ENCODE assay signal across 1 cellular context in the genomic region with DNA sequence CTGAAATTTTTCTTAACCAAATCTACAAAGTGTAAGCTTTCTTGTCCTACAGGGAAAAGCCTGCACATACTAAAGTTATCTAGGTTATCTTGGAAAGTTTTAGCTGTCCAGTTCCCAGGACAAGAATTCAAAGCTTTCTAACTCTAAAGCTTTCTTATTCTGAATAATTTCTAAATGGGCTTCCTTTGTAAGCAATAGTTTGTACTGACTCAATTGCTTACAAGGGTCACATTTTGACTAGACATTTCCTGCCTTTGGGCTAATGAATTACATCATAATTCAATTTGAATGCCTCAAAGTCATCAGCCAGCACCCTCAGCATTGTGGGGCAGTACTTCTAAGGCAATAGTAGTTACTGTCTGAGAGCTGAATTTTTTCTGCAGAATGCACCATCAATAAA.
TF ChIP-seq lines count a peak whose summit lies in the region.

No MANE protein-coding gene starts in this region.

TF ChIP-seq in IMR-90, 13 proteins besides CTCF, POLR2A, EP300 and RAD21:
- 0 out of 2 replicates have a peak, but pooled peaks have one; percentile 10 for TF ChIP-seq CEBPB (IDR thresholded peaks at IDR 0.05; ENCODE audit: low read depth, low read length)
- TF ChIP-seq, protein P1, sequence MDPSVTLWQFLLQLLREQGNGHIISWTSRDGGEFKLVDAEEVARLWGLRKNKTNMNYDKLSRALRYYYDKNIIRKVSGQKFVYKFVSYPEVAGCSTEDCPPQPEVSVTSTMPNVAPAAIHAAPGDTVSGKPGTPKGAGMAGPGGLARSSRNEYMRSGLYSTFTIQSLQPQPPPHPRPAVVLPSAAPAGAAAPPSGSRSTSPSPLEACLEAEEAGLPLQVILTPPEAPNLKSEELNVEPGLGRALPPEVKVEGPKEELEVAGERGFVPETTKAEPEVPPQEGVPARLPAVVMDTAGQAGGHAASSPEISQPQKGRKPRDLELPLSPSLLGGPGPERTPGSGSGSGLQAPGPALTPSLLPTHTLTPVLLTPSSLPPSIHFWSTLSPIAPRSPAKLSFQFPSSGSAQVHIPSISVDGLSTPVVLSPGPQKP (IDR thresholded peaks at IDR 0.05; ENCODE audit: borderline replicate concordance, low read depth, low read length) = no peak
- TF ChIP-seq RFX5 (IDR thresholded peaks at IDR 0.05; ENCODE audit: low read depth, low read length) = no peak
- no peak for TF ChIP-seq MAFK (IDR thresholded peaks at IDR 0.05; ENCODE audit: low read depth, low read length)
- TF ChIP-seq MAZ (IDR thresholded peaks at IDR 0.05; ENCODE audit: borderline replicate concordance, low read depth, low read length) = no peak
- TF ChIP-seq RCOR1 (IDR thresholded peaks at IDR 0.05; ENCODE audit: insufficient replicate concordance, low read length) = no peak
